Comparison of ENCODE assay signal across 13 cellular contexts in the genomic region with DNA sequence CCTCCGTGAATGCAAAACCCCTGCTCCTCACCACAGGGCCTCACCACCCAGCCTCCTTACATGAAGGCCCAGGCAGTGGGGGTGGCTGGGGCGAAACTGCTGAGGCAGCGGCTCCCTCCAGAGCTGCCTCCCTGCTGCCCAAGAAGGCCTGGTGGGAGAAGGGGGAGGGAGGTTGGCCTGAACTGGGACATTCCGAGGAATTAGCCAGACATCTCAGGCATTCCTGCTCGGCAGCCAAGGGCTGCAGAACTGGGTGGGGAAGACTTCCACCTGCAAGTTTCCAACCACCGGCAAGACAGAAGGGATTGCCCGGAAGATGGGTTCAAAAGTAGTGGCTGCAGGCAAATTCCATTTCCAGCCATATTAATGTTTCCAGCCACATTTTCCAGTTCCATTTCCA. TPM values are rescaled to one million over a fixed set of nuclear protein-coding genes. Genes with fewer than 3 reads are reported as not detected.
A peak's percentile ranks its signal among the peaks of the same experiment; 100 is the strongest.
DNase-seq lines count a peak whose midpoint lies in the region; ATAC-seq and TF ChIP-seq lines count a peak whose summit lies in the region.
"Had no signal": no experiment of that assay in that cellular context is flagged by ENCODE, and none has a peak within 500 bp of the region (broad histone marks: within the 10 kb centered on the region; RNA-seq: fewer than 3 reads in every experiment).

No MANE protein-coding gene starts in this region.

- DNase-seq in GM03348 (ENCODE audit: low spot score) (peak; percentile 81), dedifferentiated amniotic fluid mesenchymal stem cell (ENCODE audit: extremely low spot score) (peak; percentile 46), neural progenitor cell (ENCODE audit: low spot score) (peak; percentile 27), NCI-H1417 (lab: John Stamatoyannopoulos, UW) (no peak)
- no peak for DNase-seq in activated CD8-positive, alpha-beta memory T cell treated with anti-CD3 and anti-CD28 coated beads, Interleukin-2, amount 10 ng/mL, durations not matched to agents 7 days and 5 days
- DNase-seq: COR-L47 had no signal

- H3K36me3 ChIP-seq in neural progenitor cell = no peaks in the 10 kb centered on the region

- no peak overlapping the region for H3K4me3 Mint-ChIP-seq in neural progenitor cell
- H3K4me3 Mint-ChIP-seq in activated CD8-positive, alpha-beta memory T cell treated with anti-CD3 and anti-CD28 coated beads, Interleukin-2, amount 10 ng/mL, durations not matched to agents 7 days and 5 days = no peak overlapping the region
- H3K4me3 Mint-ChIP-seq: central memory CD8-positive, alpha-beta T cell; stimulated activated effector memory CD8-positive, alpha-beta T cell treated with anti-CD3 and anti-CD28 coated beads, Interleukin-12 subunit alpha, Interleukin-12 subunit beta, amount 100 ng/mL, for 72 hours; WTC11 had no signal

- no peaks in the 10 kb centered on the region for H3K9me3 ChIP-seq in neural progenitor cell (ENCODE audit: low read depth)

- peaks cover 4% of the 10 kb centered on the region for H3K4me1 Mint-ChIP-seq in neural progenitor cell
- H3K4me1 Mint-ChIP-seq in activated CD8-positive, alpha-beta memory T cell treated with anti-CD3 and anti-CD28 coated beads, Interleukin-2, amount 10 ng/mL, durations not matched to agents 7 days and 5 days = peaks cover 8% of the 10 kb centered on the region

- CTCF ChIA-PET in activated CD8-positive, alpha-beta memory T cell treated with anti-CD3 and anti-CD28 coated beads, Interleukin-2, amount 10 ng/mL, durations not matched to agents 7 days and 5 days (lab: Charles Lee) = no interaction called here

- peaks cover 4% of the 10 kb centered on the region for H3K4me1 ChIP-seq in neural progenitor cell

- H3K27me3 Mint-ChIP-seq in neural progenitor cell (ENCODE audit: insufficient read depth, low read depth) = peaks cover 11% of the 10 kb centered on the region
- H3K27me3 Mint-ChIP-seq in activated CD8-positive, alpha-beta memory T cell treated with anti-CD3 and anti-CD28 coated beads, Interleukin-2, amount 10 ng/mL, durations not matched to agents 7 days and 5 days = no peaks in the 10 kb centered on the region
- H3K27me3 Mint-ChIP-seq: central memory CD8-positive, alpha-beta T cell had no signal

- no peaks in the 10 kb centered on the region for H3K9me3 Mint-ChIP-seq in neural progenitor cell
- H3K9me3 Mint-ChIP-seq in activated CD8-positive, alpha-beta memory T cell treated with anti-CD3 and anti-CD28 coated beads, Interleukin-2, amount 10 ng/mL, durations not matched to agents 7 days and 5 days (ENCODE audit: low read depth) = no peaks in the 10 kb centered on the region
- H3K9me3 Mint-ChIP-seq: central memory CD8-positive, alpha-beta T cell; stimulated activated effector memory CD8-positive, alpha-beta T cell treated with anti-CD3 and anti-CD28 coated beads, Interleukin-12 subunit alpha, Interleukin-12 subunit beta, amount 100 ng/mL, for 72 hours had no signal

- no peak overlapping the region for H3K4me3 ChIP-seq in neural progenitor cell

- no peak overlapping the region for H3K4me2 ChIP-seq in neural progenitor cell
- H3K4me2 ChIP-seq: KMS-11 had no signal

- H3K27ac Mint-ChIP-seq in neural progenitor cell = peak overlapping the region; percentile 37
- no peak overlapping the region for H3K27ac Mint-ChIP-seq in activated CD8-positive, alpha-beta memory T cell treated with anti-CD3 and anti-CD28 coated beads, Interleukin-2, amount 10 ng/mL, durations not matched to agents 7 days and 5 days
- H3K27ac Mint-ChIP-seq: stimulated activated effector memory CD8-positive, alpha-beta T cell treated with anti-CD3 and anti-CD28 coated beads, Interleukin-12 subunit alpha, Interleukin-12 subunit beta, amount 100 ng/mL, for 72 hours; WTC11 had no signal

- peaks cover 26% of the 10 kb centered on the region for H3K36me3 Mint-ChIP-seq in neural progenitor cell
- peaks cover 26% of the 10 kb centered on the region for H3K36me3 Mint-ChIP-seq in activated CD8-positive, alpha-beta memory T cell treated with anti-CD3 and anti-CD28 coated beads, Interleukin-2, amount 10 ng/mL, durations not matched to agents 7 days and 5 days

- no peak overlapping the region for H3K27ac ChIP-seq in neural progenitor cell
- H3K27ac ChIP-seq: KMS-11 had no signal

- no peaks in the 10 kb centered on the region for H3K27me3 ChIP-seq in neural progenitor cell

- peaks cover 10% of the 10 kb centered on the region for H3K79me2 ChIP-seq in neural progenitor cell (ENCODE audit: low read depth)

- H2AFZ ChIP-seq in neural progenitor cell (replicated peaks) = no peak overlapping the region

- peaks cover 7% of the 10 kb centered on the region for H4K20me1 ChIP-seq in neural progenitor cell (ENCODE audit: low read depth)

- no peak for ATAC-seq in HG03159 (IDR thresholded peaks at IDR 0.05; ENCODE audit: unreplicated experiment)
- no peak for ATAC-seq in activated CD8-positive, alpha-beta memory T cell treated with anti-CD3 and anti-CD28 coated beads, Interleukin-2, amount 10 ng/mL, durations not matched to agents 7 days and 5 days
- ATAC-seq: stimulated activated effector memory CD8-positive, alpha-beta T cell treated with anti-CD3 and anti-CD28 coated beads, Interleukin-12 subunit alpha, Interleukin-12 subunit beta, amount 100 ng/mL, for 72 hours; WTC11 had no signal

- H3K9ac ChIP-seq in neural progenitor cell = no peak overlapping the region
- H3K9ac ChIP-seq: KMS-11 had no signal

- no peak for TF ChIP-seq CTCF in neural progenitor cell (IDR thresholded peaks at IDR 0.05)

- peaks cover 13% of the 10 kb centered on the region for H3F3A ChIP-seq in neural progenitor cell (ENCODE audit: low read depth)

RNA-seq across cellular contexts. Expression of gene PSPN, which starts 2.3 kb away (rescaled TPM):
- total RNA-seq in neural progenitor cell (ENCODE audit: low replicate concordance) = 0.92 and 2.7 TPM in 2 replicates
- 1 to 10 TPM; 1.8 to 2.6 TPM for total RNA-seq in activated CD8-positive, alpha-beta memory T cell treated with anti-CD3 and anti-CD28 coated beads, Interleukin-2, amount 10 ng/mL, durations not matched to agents 7 days and 5 days

RNA-seq across cellular contexts. Expression of gene ALKBH7, which starts 5.4 kb away (rescaled TPM):
- total RNA-seq in neural progenitor cell (ENCODE audit: low replicate concordance) = 19.7 and 94.7 TPM in 2 replicates
- 10 to 100 TPM; 31.9 to 45.8 TPM for total RNA-seq in activated CD8-positive, alpha-beta memory T cell treated with anti-CD3 and anti-CD28 coated beads, Interleukin-2, amount 10 ng/mL, durations not matched to agents 7 days and 5 days

RNA-seq across cellular contexts. Expression of gene GTF2F1, which starts 14.9 kb away (rescaled TPM):
- total RNA-seq in neural progenitor cell (ENCODE audit: low replicate concordance) = 36.9 and 46.9 TPM in 2 replicates
- total RNA-seq in activated CD8-positive, alpha-beta memory T cell treated with anti-CD3 and anti-CD28 coated beads, Interleukin-2, amount 10 ng/mL, durations not matched to agents 7 days and 5 days = 10 to 100 TPM; 64.7 to 77.4 TPM

RNA-seq across cellular contexts. Expression of gene CLPP, which starts 16.7 kb away (rescaled TPM):
- 28.0 and 73.6 TPM in 2 replicates for total RNA-seq in neural progenitor cell (ENCODE audit: low replicate concordance)
- 100 to 1,000 TPM; 141 to 145 TPM for total RNA-seq in activated CD8-positive, alpha-beta memory T cell treated with anti-CD3 and anti-CD28 coated beads, Interleukin-2, amount 10 ng/mL, durations not matched to agents 7 days and 5 days

RNA-seq across cellular contexts. Expression of gene ACER1, which starts 44.6 kb away (rescaled TPM):
- not detected in 2 replicates for total RNA-seq in neural progenitor cell (ENCODE audit: low replicate concordance)
- under 1 TPM in 1 of 2 experiments, not detected in 1; 0.26 TPM for total RNA-seq in activated CD8-positive, alpha-beta memory T cell treated with anti-CD3 and anti-CD28 coated beads, Interleukin-2, amount 10 ng/mL, durations not matched to agents 7 days and 5 days
- total RNA-seq: glomerular endothelial cell, RPMI7951, WTC11 had no signal

Comparison
In these comparisons a context has a peak if more than half of its experiments do, and no peak if none do; other contexts are left out.
1. DNase-seq: peak in GM03348 (single experiment), dedifferentiated amniotic fluid mesenchymal stem cell (single experiment) and neural progenitor cell (single experiment); none in activated CD8-positive, alpha-beta memory T cell treated with anti-CD3 and anti-CD28 coated beads, Interleukin-2, amount 10 ng/mL, durations not matched to agents 7 days and 5 days (single experiment) and NCI-H1417 (0 of 3).